Comparison of ENCODE assay signal across 8 cellular contexts in genomic region chr14:33010495-33010894, GRCh38.
"Had no signal": no experiment of that assay in that cellular context is flagged by ENCODE, and none has a peak within 500 bp of the region (broad histone marks: within the 10 kb centered on the region; RNA-seq: fewer than 3 reads in every experiment).

No MANE protein-coding gene starts in this region.

- DNase-seq: GM23248, GOT3, H7, HFFc6, IMR-90 had no signal

- FAIRE-seq: HTR-8/SVneo had no signal

- H3K9ac ChIP-seq: GM23248 had no signal

- H3K27ac ChIP-seq: GM23248 had no signal

- H3K9me3 ChIP-seq: HAP-1 had no signal

- H3K4me3 ChIP-seq: GM23248, HAP-1 had no signal

- H3K36me3 ChIP-seq: HAP-1 had no signal

- H3K4me1 ChIP-seq: HAP-1 had no signal

- ATAC-seq: HCT116 had no signal

- H2AFZ ChIP-seq: GM23248 had no signal
